In the genomic region with DNA sequence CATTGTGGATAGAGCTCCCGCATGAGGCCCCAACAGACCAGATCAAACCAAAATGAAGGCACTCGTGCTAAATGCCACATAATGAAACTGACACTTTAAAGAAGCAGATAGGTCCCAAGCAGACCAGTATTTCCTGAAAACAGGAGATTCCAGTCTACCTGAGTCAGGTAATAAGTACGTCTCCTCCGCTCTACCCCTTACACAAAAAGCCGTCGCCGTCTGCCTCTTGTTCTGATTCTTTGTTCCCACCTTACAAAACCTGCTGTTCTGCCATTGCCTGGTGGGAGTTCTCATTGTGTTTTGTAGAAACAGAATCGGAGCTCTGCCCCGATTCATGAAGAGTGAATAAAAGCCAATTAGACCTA, we compare ENCODE assay signal across 26 cellular contexts. TPM values are rescaled to one million over a fixed set of nuclear protein-coding genes. Genes with fewer than 3 reads are reported as not detected.
DNase-seq lines count a peak whose midpoint lies in the region; ATAC-seq, FAIRE-seq and TF ChIP-seq lines count a peak whose summit lies in the region.
"Had no signal": no experiment of that assay in that cellular context is flagged by ENCODE, and none has a peak within 500 bp of the region (broad histone marks: within the 10 kb centered on the region; RNA-seq: fewer than 3 reads in every experiment).

No MANE protein-coding gene starts in this region.

- no peaks in the 10 kb centered on the region for H3K4me1 Mint-ChIP-seq in stimulated activated memory B cell treated with anti-CD40 and anti-IgM and Interleukin-4, amounts not matched to agents 10 μg/mL and 1 μg/mL and 100 μg/mL, for 72 hours

- H3K9me3 Mint-ChIP-seq in stimulated activated memory B cell treated with anti-CD40 and anti-IgM and Interleukin-4, amounts not matched to agents 10 μg/mL and 1 μg/mL and 100 μg/mL, for 72 hours = peaks cover 8% of the 10 kb centered on the region

- H3K4me3 ChIP-seq in heart right ventricle (no peak overlapping the region), upper lobe of right lung (no peak overlapping the region), vagina (no peak overlapping the region)
- H3K4me3 ChIP-seq: SJSA1 had no signal

- no peak for TF ChIP-seq POLR2A in vagina (IDR thresholded peaks at IDR 0.05)

- intact Hi-C loops in cardiac septum (cut with DNase I) (no loop called here), heart right ventricle (cut with DNase I) (no loop called here), posterior vena cava (cut with DNase I) (no loop called here), upper lobe of right lung (cut with DNase I) (no loop called here), vagina (cut with DNase I) (no loop called here)

- no peak overlapping the region for H3K4me3 Mint-ChIP-seq in stimulated activated memory B cell treated with anti-CD40 and anti-IgM and Interleukin-4, amounts not matched to agents 10 μg/mL and 1 μg/mL and 100 μg/mL, for 72 hours

- H3K27me3 ChIP-seq in heart right ventricle = peaks cover 0 to 20% (median 5%) of the 10 kb centered on the region in 7 donors
- peaks cover 10% of the 10 kb centered on the region for H3K27me3 ChIP-seq in upper lobe of right lung
- H3K27me3 ChIP-seq in vagina = no peaks in the 10 kb centered on the region

- peaks cover 38% of the 10 kb centered on the region for H3K27me3 Mint-ChIP-seq in stimulated activated memory B cell treated with anti-CD40 and anti-IgM and Interleukin-4, amounts not matched to agents 10 μg/mL and 1 μg/mL and 100 μg/mL, for 72 hours

- TF ChIP-seq CTCF in heart right ventricle (IDR thresholded peaks at IDR 0.05) = no peak
- TF ChIP-seq CTCF in upper lobe of right lung (IDR thresholded peaks at IDR 0.05) = no peak
- TF ChIP-seq CTCF in vagina (IDR thresholded peaks at IDR 0.05) = no peak

- H3K9me3 ChIP-seq in heart right ventricle (no peaks in the 10 kb centered on the region), upper lobe of right lung (no peaks in the 10 kb centered on the region), vagina (no peaks in the 10 kb centered on the region)

- WGBS in heart right ventricle, 2 donors = 87% methylated on average over 9 of the region's 9 CpGs

- DNase-seq in cardiac septum (ENCODE audit: low spot score) (peak; percentile 10), heart right ventricle (no peak), caudate nucleus (lab: John Stamatoyannopoulos, UW) (no peak), posterior vena cava (ENCODE audit: low spot score) (peak; percentile 35), upper lobe of right lung (peak; percentile 4), vagina (ENCODE audit: extremely low spot score in 2 of 2) (no peak), HTR-8/SVneo (ENCODE audit: insufficient read length, low spot score) (no peak)
- DNase-seq: 8988T, Calu3, DMS79 treated with DMSO at 0.1 percent for 48 hours, GF-D8, NCI-H1092 treated with DMSO at 0.1 percent for 48 hours, NCI-H1436 treated with DMSO at 0.1 percent for 48 hours, NCI-H187 treated with DMSO at 0.1 percent for 48 hours, NCI-H446, NCI-H524 treated with DMSO at 0.1 percent for 48 hours, NCI-H774, PC-3, Right ventricle myocardium superior had no signal

- H3K4me1 ChIP-seq in heart right ventricle (peaks cover 0 to 9% (median 0%) of the 10 kb centered on the region in 9 donors), upper lobe of right lung (no peaks in the 10 kb centered on the region), vagina (no peaks in the 10 kb centered on the region)
- H3K4me1 ChIP-seq: SJSA1 had no signal

- no peaks in the 10 kb centered on the region for H3K36me3 Mint-ChIP-seq in stimulated activated memory B cell treated with anti-CD40 and anti-IgM and Interleukin-4, amounts not matched to agents 10 μg/mL and 1 μg/mL and 100 μg/mL, for 72 hours

- FAIRE-seq in HTR-8/SVneo (lab: Jason Lieb, UNC) = no peak
- FAIRE-seq: GM12891 had no signal

- ATAC-seq in heart right ventricle (no peak), upper lobe of right lung (no peak)
- no peak for ATAC-seq in stimulated activated memory B cell treated with anti-CD40 and anti-IgM and Interleukin-4, amounts not matched to agents 10 μg/mL and 1 μg/mL and 100 μg/mL, for 72 hours
- ATAC-seq: HCT116, PC-3 had no signal

- H3K27ac ChIP-seq in heart right ventricle (no peak overlapping the region), caudate nucleus (ENCODE audit: low read depth, low read length) (peak overlapping the region; percentile 21), upper lobe of right lung (no peak overlapping the region), vagina (no peak overlapping the region)
- H3K27ac ChIP-seq: HL-60, SJSA1 had no signal

- no peak overlapping the region for H3K27ac Mint-ChIP-seq in stimulated activated memory B cell treated with anti-CD40 and anti-IgM and Interleukin-4, amounts not matched to agents 10 μg/mL and 1 μg/mL and 100 μg/mL, for 72 hours

- no peaks in the 10 kb centered on the region for H3K36me3 ChIP-seq in heart right ventricle
- no peaks in the 10 kb centered on the region for H3K36me3 ChIP-seq in upper lobe of right lung
- H3K36me3 ChIP-seq in vagina = no peaks in the 10 kb centered on the region
- H3K36me3 ChIP-seq: SJSA1 had no signal

RNA-seq across cellular contexts. Expression of gene OTOS, which starts 15.6 kb away (rescaled TPM):
- total RNA-seq in cardiac septum (not detected), heart right ventricle (not detected), posterior vena cava (not detected), upper lobe of right lung (not detected), vagina (not detected)
- not detected for polyA plus RNA-seq in heart right ventricle
- total RNA-seq: Calu3, H4, PC-3, Right ventricle myocardium superior, SJSA1 had no signal
- polyA plus RNA-seq: BJ had no signal

RNA-seq across cellular contexts. Expression of gene COPS9, which starts 19.9 kb away (rescaled TPM):
- 149 TPM for total RNA-seq in cardiac septum
- total RNA-seq in heart right ventricle = 100 to 1,000 TPM; 135 to 229 (median 165) TPM
- 100 to 1,000 TPM; 291 to 495 TPM for polyA plus RNA-seq in heart right ventricle
- total RNA-seq in posterior vena cava = 100 to 1,000 TPM in 1 of 2 donors, 10 to 100 TPM in 1; 93.3 to 127 TPM
- 98.1 TPM for total RNA-seq in upper lobe of right lung
- total RNA-seq in vagina = 170 TPM

Comparison
In these comparisons a context has a peak if more than half of its experiments do, and no peak if none do; other contexts are left out.
1. DNase-seq: peak in cardiac septum (single experiment), posterior vena cava (single experiment) and upper lobe of right lung (single experiment); none in heart right ventricle (0 of 2), caudate nucleus (0 of 61), vagina (0 of 2) and HTR-8/SVneo (single experiment).